ENCODE assay signal across 8 cellular contexts in the genomic region with DNA sequence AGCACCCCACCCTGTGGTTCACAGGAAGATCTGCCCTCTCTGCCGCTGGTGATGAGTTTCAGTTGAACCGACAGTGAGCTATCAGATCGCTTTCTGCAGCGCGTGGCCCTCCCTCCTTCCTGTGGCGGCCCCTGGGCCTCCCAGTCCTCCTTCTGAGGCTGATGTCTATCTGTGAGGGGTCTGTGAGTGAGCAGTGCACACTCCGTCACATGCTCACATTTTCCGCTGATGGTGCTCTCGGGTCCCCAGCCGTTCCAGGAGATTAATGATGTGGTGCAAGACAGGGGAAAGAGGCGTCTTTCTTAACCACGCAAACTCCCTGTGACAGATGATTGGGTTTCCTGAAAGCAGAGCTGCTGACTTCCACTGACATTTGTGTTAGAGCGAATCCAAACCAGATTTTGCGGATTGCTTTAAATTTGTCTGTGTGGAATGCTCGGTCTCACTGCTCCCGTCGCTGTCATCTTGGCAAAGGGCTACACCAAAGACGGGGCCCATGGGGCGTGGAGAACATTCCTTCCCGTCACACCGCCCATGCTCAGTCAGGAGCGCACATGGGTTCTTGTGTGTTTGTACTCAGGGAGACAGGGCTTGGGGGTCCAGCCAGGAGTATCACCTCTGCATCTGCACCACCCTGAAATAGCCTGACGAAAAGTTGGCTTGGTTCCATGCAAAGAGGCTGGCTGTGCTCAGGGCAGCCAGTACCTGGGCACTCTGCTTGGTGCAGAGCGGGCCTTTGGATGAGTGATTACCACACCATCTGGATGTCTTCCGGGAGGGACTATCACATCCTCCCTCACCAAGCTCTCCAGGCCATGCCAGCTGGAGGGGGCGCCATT.
DNase-seq lines count a peak whose midpoint lies in the region; ATAC-seq and TF ChIP-seq lines count a peak whose summit lies in the region.

No MANE protein-coding gene starts in this region.

- no peaks in the 10 kb centered on the region for H3F3A ChIP-seq in SK-N-SH (replicated peaks; ENCODE audit: insufficient read depth)

- peaks cover 0 to 7% (median 0%) of the 10 kb centered on the region in 9 donors for H3K27me3 ChIP-seq in heart left ventricle
- H3K27me3 ChIP-seq in SK-N-SH (ENCODE audit: insufficient read depth) = no peaks in the 10 kb centered on the region

- no peak overlapping the region for H2AFZ ChIP-seq in SK-N-SH (ENCODE audit: low read depth)

- H4K20me1 ChIP-seq in SK-N-SH (ENCODE audit: insufficient read depth) = no peaks in the 10 kb centered on the region

- CTCF ChIA-PET in SK-N-SH (lab: Yijun Ruan, JAX) = no interaction called here

- H3K27ac ChIP-seq in heart left ventricle (no peak overlapping the region), SK-N-SH (ENCODE audit: low read depth in 2 of 2, low read length in 1 of 2) (no peak overlapping the region)

- TF ChIP-seq RAD21 in SK-N-SH (IDR thresholded peaks at IDR 0.05; ENCODE audit: low read length) = no peak

- ATAC-seq in HG03135 (IDR thresholded peaks at IDR 0.05; ENCODE audit: unreplicated experiment) (peak; percentile 63), heart left ventricle (peak; percentile 65 to 81 (median 66)), HG02938 (IDR thresholded peaks at IDR 0.05; ENCODE audit: unreplicated experiment) (no peak)

- H3K4me3 ChIP-seq in heart left ventricle (peak overlapping the region in 7 of 12 donors; percentile 18 to 44 (median 33)), SK-N-SH (ENCODE audit: low read depth in 2 of 2, low read length in 1 of 2) (no peak overlapping the region)

- TF ChIP-seq EP300 in SK-N-SH (IDR thresholded peaks at IDR 0.05; ENCODE audit: borderline replicate concordance in 1 of 2, low read depth in 1 of 2, low read length in 1 of 2) = no peak

- WGBS in heart left ventricle, 4 donors = 24 to 38% (median 28%) methylated on average over 25 to 26 of the region's 26 CpGs
- WGBS in SK-N-SH (ENCODE audit: low lambda C conversion rate) = 66% methylated on average over 24 of the region's 26 CpGs

- intact Hi-C loops in heart left ventricle (cut with DNase I) = no loop called here

- POLR2A ChIA-PET in SK-N-SH (lab: Yijun Ruan, JAX) = no interaction called here

- H3K9me3 ChIP-seq in heart left ventricle (peaks cover 0 to 23% (median 16%) of the 10 kb centered on the region in 12 donors), SK-N-SH (no peaks in the 10 kb centered on the region)

- H3K4me1 ChIP-seq in heart left ventricle (peaks cover 0 to 18% (median 10%) of the 10 kb centered on the region in 12 donors), SK-N-SH (ENCODE audit: control insufficient read depth in 1 of 2, insufficient read depth in 2 of 2, low read depth in 1 of 2, low read length in 1 of 2) (peaks cover 0 to 7% of the 10 kb centered on the region in 2 experiments; a peak in 1 of 4 replicates)

- TF ChIP-seq POLR2A in heart left ventricle (IDR thresholded peaks at IDR 0.05) = no peak

- TF ChIP-seq CTCF in heart left ventricle (IDR thresholded peaks at IDR 0.05) = no peak
- TF ChIP-seq CTCF in SK-N-SH (IDR thresholded peaks at IDR 0.05) = no peak

- H3K79me2 ChIP-seq in SK-N-SH (ENCODE audit: insufficient read depth) = no peaks in the 10 kb centered on the region

- H3K4me2 ChIP-seq in SK-N-SH = no peak overlapping the region

- H3K9ac ChIP-seq in SK-N-SH = no peak overlapping the region

- peak; percentile 72 for DNase-seq in activated CD4-positive, alpha-beta T cell treated with anti-CD3 and anti-CD28 coated beads for 48 hours
- no peak for DNase-seq in activated CD4-positive, alpha-beta T cell treated with anti-CD3 and anti-CD28 coated beads for 4 hours
- peak; percentile 24 to 32 for DNase-seq in activated CD4-positive, alpha-beta T cell treated with anti-CD3 and anti-CD28 coated beads, Interleukin-2, amount 50 U/mL, for 48 hours
- DNase-seq in heart left ventricle (peak in 1 of 5 donors; percentile 50), SK-N-SH (no peak)
- peak in 2 of 3 donors; percentile 4 to 45 for DNase-seq in stimulated activated CD4-positive, alpha-beta T cell treated with anti-CD3 and anti-CD28 coated beads, Interleukin-12 subunit alpha, Interleukin-12 subunit beta, amount 100 ng/mL, for 48 hours (ENCODE audit: low read depth in 2 of 3, low spot score in 1 of 3)

- H3K9me2 ChIP-seq in SK-N-SH = no peaks in the 10 kb centered on the region

- H3K36me3 ChIP-seq in heart left ventricle (no peaks in the 10 kb centered on the region), SK-N-SH (replicated peaks in 1 of 2; ENCODE audit: control insufficient read depth in 1 of 2, insufficient read depth in 2 of 2, low read length in 1 of 2) (no peaks in the 10 kb centered on the region)

TF ChIP-seq in SK-N-SH, 30 proteins besides CTCF, POLR2A, EP300 and RAD21 (continues in another document):
- TF ChIP-seq GABPA (IDR thresholded peaks at IDR 0.05; ENCODE audit: low read depth) (no peak), RXRA (IDR thresholded peaks at IDR 0.05; ENCODE audit: borderline replicate concordance, low read depth) (no peak), GATA2 (CRISPR knock-in tag; IDR thresholded peaks at IDR 0.05) (no peak), FOSL2 (IDR thresholded peaks at IDR 0.05; ENCODE audit: borderline replicate concordance, low read depth) (no peak), POLR2AphosphoS5 (IDR thresholded peaks at IDR 0.05; ENCODE audit: low read depth, low read length) (no peak), NFIC (IDR thresholded peaks at IDR 0.05; ENCODE audit: borderline replicate concordance) (no peak), RFX5 (IDR thresholded peaks at IDR 0.05; ENCODE audit: low read length) (no peak), MXI1 (IDR thresholded peaks at IDR 0.05; ENCODE audit: low read depth, low read length) (no peak), YY1 (IDR thresholded peaks at IDR 0.05; ENCODE audit: low read depth) (no peak)
- TF ChIP-seq, protein P1, sequence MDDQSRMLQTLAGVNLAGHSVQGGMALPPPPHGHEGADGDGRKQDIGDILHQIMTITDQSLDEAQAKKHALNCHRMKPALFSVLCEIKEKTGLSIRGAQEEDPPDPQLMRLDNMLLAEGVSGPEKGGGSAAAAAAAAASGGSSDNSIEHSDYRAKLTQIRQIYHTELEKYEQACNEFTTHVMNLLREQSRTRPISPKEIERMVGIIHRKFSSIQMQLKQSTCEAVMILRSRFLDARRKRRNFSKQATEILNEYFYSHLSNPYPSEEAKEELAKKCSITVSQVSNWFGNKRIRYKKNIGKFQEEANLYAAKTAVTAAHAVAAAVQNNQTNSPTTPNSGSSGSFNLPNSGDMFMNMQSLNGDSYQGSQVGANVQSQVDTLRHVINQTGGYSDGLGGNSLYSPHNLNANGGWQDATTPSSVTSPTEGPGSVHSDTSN (IDR thresholded peaks at IDR 0.05) = no peak
- TF ChIP-seq, protein P2, sequence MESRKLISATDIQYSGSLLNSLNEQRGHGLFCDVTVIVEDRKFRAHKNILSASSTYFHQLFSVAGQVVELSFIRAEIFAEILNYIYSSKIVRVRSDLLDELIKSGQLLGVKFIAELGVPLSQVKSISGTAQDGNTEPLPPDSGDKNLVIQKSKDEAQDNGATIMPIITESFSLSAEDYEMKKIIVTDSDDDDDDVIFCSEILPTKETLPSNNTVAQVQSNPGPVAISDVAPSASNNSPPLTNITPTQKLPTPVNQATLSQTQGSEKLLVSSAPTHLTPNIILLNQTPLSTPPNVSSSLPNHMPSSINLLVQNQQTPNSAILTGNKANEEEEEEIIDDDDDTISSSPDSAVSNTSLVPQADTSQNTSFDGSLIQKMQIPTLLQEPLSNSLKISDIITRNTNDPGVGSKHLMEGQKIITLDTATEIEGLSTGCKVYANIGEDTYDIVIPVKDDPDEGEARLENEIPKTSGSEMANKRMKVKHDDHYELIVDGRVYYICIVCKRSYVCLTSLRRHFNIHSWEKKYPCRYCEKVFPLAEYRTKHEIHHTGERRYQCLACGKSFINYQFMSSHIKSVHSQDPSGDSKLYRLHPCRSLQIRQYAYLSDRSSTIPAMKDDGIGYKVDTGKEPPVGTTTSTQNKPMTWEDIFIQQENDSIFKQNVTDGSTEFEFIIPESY (IDR thresholded peaks at IDR 0.05; ENCODE audit: borderline replicate concordance, low read depth) = no peak
- TF ChIP-seq, protein P3, sequence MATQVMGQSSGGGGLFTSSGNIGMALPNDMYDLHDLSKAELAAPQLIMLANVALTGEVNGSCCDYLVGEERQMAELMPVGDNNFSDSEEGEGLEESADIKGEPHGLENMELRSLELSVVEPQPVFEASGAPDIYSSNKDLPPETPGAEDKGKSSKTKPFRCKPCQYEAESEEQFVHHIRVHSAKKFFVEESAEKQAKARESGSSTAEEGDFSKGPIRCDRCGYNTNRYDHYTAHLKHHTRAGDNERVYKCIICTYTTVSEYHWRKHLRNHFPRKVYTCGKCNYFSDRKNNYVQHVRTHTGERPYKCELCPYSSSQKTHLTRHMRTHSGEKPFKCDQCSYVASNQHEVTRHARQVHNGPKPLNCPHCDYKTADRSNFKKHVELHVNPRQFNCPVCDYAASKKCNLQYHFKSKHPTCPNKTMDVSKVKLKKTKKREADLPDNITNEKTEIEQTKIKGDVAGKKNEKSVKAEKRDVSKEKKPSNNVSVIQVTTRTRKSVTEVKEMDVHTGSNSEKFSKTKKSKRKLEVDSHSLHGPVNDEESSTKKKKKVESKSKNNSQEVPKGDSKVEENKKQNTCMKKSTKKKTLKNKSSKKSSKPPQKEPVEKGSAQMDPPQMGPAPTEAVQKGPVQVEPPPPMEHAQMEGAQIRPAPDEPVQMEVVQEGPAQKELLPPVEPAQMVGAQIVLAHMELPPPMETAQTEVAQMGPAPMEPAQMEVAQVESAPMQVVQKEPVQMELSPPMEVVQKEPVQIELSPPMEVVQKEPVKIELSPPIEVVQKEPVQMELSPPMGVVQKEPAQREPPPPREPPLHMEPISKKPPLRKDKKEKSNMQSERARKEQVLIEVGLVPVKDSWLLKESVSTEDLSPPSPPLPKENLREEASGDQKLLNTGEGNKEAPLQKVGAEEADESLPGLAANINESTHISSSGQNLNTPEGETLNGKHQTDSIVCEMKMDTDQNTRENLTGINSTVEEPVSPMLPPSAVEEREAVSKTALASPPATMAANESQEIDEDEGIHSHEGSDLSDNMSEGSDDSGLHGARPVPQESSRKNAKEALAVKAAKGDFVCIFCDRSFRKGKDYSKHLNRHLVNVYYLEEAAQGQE (IDR thresholded peaks at IDR 0.05; ENCODE audit: low read depth, low read length) = no peak
- TF ChIP-seq, protein P4, sequence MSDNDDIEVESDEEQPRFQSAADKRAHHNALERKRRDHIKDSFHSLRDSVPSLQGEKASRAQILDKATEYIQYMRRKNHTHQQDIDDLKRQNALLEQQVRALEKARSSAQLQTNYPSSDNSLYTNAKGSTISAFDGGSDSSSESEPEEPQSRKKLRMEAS (IDR thresholded peaks at IDR 0.05; ENCODE audit: low read depth) = no peak
- TF ChIP-seq, protein P5, sequence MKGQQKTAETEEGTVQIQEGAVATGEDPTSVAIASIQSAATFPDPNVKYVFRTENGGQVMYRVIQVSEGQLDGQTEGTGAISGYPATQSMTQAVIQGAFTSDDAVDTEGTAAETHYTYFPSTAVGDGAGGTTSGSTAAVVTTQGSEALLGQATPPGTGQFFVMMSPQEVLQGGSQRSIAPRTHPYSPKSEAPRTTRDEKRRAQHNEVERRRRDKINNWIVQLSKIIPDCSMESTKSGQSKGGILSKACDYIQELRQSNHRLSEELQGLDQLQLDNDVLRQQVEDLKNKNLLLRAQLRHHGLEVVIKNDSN (IDR thresholded peaks at IDR 0.05; ENCODE audit: borderline replicate concordance, low read depth) = no peak

Comparison
In these comparisons a context has a peak if more than half of its experiments do, and no peak if none do; other contexts are left out.
1. DNase-seq: peak in activated CD4-positive, alpha-beta T cell treated with anti-CD3 and anti-CD28 coated beads for 48 hours (single experiment), activated CD4-positive, alpha-beta T cell treated with anti-CD3 and anti-CD28 coated beads, Interleukin-2, amount 50 U/mL, for 48 hours (2 of 2) and stimulated activated CD4-positive, alpha-beta T cell treated with anti-CD3 and anti-CD28 coated beads, Interleukin-12 subunit alpha, Interleukin-12 subunit beta, amount 100 ng/mL, for 48 hours (2 of 3); none in activated CD4-positive, alpha-beta T cell treated with anti-CD3 and anti-CD28 coated beads for 4 hours (0 of 2) and SK-N-SH (single experiment).
2. H3K4me3 ChIP-seq: peak in heart left ventricle (7 of 12); none in SK-N-SH (0 of 2).